15 cellular contexts compared by ENCODE assay signal in the genomic region with DNA sequence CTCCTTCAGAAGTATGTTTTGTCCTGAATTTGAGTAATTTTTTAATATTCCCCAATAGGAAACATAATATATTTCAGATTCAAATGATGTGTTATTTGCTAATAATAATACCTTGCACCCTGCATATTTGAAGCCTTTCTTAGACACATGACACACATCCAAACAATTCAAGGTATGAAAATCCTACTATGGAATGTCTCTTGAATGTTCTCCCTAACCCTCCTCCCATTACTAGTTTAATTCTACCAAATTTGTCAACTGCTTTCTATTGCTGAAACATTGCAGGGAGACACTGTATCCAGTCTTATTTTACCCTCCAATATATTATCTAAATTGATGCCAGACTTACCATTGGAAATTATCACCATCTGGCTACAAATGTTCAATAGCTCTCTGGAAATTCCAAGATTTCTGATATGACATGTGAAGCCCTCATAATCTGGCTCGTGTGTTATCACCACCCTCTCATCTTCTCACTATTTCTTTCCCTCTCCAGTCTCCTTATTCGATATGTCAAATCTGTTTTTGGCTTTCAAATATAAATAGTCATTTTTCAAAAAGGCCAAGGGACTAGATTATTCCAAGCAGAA.
DNase-seq lines count a peak whose midpoint lies in the region; ATAC-seq and TF ChIP-seq lines count a peak whose summit lies in the region.
"Had no signal": no experiment of that assay in that cellular context is flagged by ENCODE, and none has a peak within 500 bp of the region (broad histone marks: within the 10 kb centered on the region; RNA-seq: fewer than 3 reads in every experiment).

No MANE protein-coding gene starts in this region.

- no peak for ATAC-seq in HG03520 (IDR thresholded peaks at IDR 0.05; ENCODE audit: unreplicated experiment)

- no peaks in the 10 kb centered on the region for H3K27me3 Mint-ChIP-seq in nephron progenitor cell (ENCODE audit: low read depth, poor library complexity)

- TF ChIP-seq CTCF in epithelial cell of esophagus (IDR thresholded peaks at IDR 0.05; ENCODE audit: insufficient read depth, low read depth, low read length, missing control alignments) = no peak
- no peak for TF ChIP-seq CTCF in nephron progenitor cell (IDR thresholded peaks at IDR 0.05)

- peak overlapping the region; percentile 19 for H3K27ac Mint-ChIP-seq in nephron progenitor cell

- H3K4me3 ChIP-seq in epithelial cell of esophagus (ENCODE audit: low read length) = no peak overlapping the region

- H3K4me1 Mint-ChIP-seq in nephron progenitor cell = no peaks in the 10 kb centered on the region

- DNase-seq in ELR (ENCODE audit: low read depth) (peak; percentile 52), NCI-H69 (lab: John Stamatoyannopoulos, UW) (peak; percentile 18), epithelial cell of esophagus (ENCODE audit: low read depth) (peak; percentile 7), nephron progenitor cell (no peak), Kasumi-1 (lab: John Stamatoyannopoulos, UW) (no peak), NCI-H2107 treated with DMSO at 0.1 percent for 48 hours (lab: John Stamatoyannopoulos, UW; ENCODE audit: unreplicated experiment) (no peak)
- no peak for DNase-seq in stimulated activated CD8-positive, alpha-beta memory T cell treated with anti-CD3 and anti-CD28 coated beads, Interleukin-4, amount 100 ng/mL, for 48 hours
- DNase-seq: activated CD4-positive, alpha-beta T cell treated with anti-CD3 and anti-CD28 coated beads for 48 hours; activated CD8-positive, alpha-beta memory T cell treated with anti-CD3 and anti-CD28 coated beads, Interleukin-2, amount 50 U/mL, for 48 hours; activated gamma-delta T cell; glutamatergic neuron; NCI-H1092; stimulated activated CD4-positive, alpha-beta T cell treated with anti-CD3 and anti-CD28 coated beads, Interleukin-4, amount 100 ng/mL, for 1 hour; substantia nigra had no signal

- no peak overlapping the region for H3K4me3 Mint-ChIP-seq in nephron progenitor cell

- H3K9me3 Mint-ChIP-seq in nephron progenitor cell = peaks cover 7% of the 10 kb centered on the region

- H3K36me3 Mint-ChIP-seq in nephron progenitor cell (ENCODE audit: low read depth) = no peaks in the 10 kb centered on the region

Comparison
In these comparisons a context has a peak if more than half of its experiments do, and no peak if none do; other contexts are left out.
1. DNase-seq: peak in ELR (single experiment), NCI-H69 (single experiment) and epithelial cell of esophagus (single experiment); none in nephron progenitor cell (single experiment), stimulated activated CD8-positive, alpha-beta memory T cell treated with anti-CD3 and anti-CD28 coated beads, Interleukin-4, amount 100 ng/mL, for 48 hours (single experiment), Kasumi-1 (0 of 2) and NCI-H2107 treated with DMSO at 0.1 percent for 48 hours (single experiment).